8 cellular contexts compared by ENCODE assay signal in genomic region chr10:132420469-132421376, GRCh38. TPM values are rescaled to one million over a fixed set of nuclear protein-coding genes. Genes with fewer than 3 reads are reported as not detected.
DNase-seq lines count a peak whose midpoint lies in the region; ATAC-seq and TF ChIP-seq lines count a peak whose summit lies in the region.

No MANE protein-coding gene starts in this region.

- H3K79me2 ChIP-seq in Karpas-422 (ENCODE audit: low read length): no peaks in the 10 kb centered on the region

- TF ChIP-seq CTCF in neutrophil (IDR thresholded peaks at IDR 0.05): no peak

- H3K4me1 ChIP-seq in Karpas-422 (ENCODE audit: low read length) (peaks cover 57% of the 10 kb centered on the region), neutrophil (ENCODE audit: control insufficient read depth in 1 of 2, insufficient read depth in 1 of 2, low read depth in 1 of 2, low read length in 1 of 2) (peaks cover 66 to 70% of the 10 kb centered on the region in 2 experiments)

- no peaks in the 10 kb centered on the region for H3K9me3 ChIP-seq in Karpas-422 (ENCODE audit: low read length)
- no peaks in the 10 kb centered on the region for H3K9me3 ChIP-seq in neutrophil

- H3K9ac ChIP-seq in Karpas-422 (ENCODE audit: low read length): peak overlapping the region; percentile 55; the same call in 1 of the 2 replicates

- H3K27me3 ChIP-seq in Karpas-422 (ENCODE audit: low read length) (no peaks in the 10 kb centered on the region), neutrophil (no peaks in the 10 kb centered on the region)

- H3K27ac ChIP-seq in Karpas-422 (ENCODE audit: low read length) (peak overlapping the region; percentile 66), caudate nucleus (ENCODE audit: low read depth, low read length) (peak overlapping the region; percentile 91), neutrophil (peak overlapping the region; percentile 91)

- no peak for DNase-seq in Karpas-422
- DNase-seq in caudate nucleus (lab: John Stamatoyannopoulos, UW): peak in 1 of 61 donors; percentile 41
- DNase-seq in NCI-H524 treated with DMSO at 0.1 percent for 48 hours (lab: John Stamatoyannopoulos, UW): no peak
- no peak for DNase-seq in NCI-H748 (lab: John Stamatoyannopoulos, UW; ENCODE audit: unreplicated experiment)

- H4K20me1 ChIP-seq in Karpas-422 (ENCODE audit: insufficient read depth, low read depth, low read length): no peaks in the 10 kb centered on the region; the same call in 1 of the 2 replicates

- ATAC-seq in GM21360 (IDR thresholded peaks at IDR 0.05; ENCODE audit: unreplicated experiment): peak; percentile 7
- no peak for ATAC-seq in GM21515 (IDR thresholded peaks at IDR 0.05; ENCODE audit: unreplicated experiment)
- ATAC-seq in HG03565 (IDR thresholded peaks at IDR 0.05; ENCODE audit: unreplicated experiment): no peak

- H3K9me2 ChIP-seq in Karpas-422 (replicated peaks; ENCODE audit: insufficient read depth, low read length): no peaks in the 10 kb centered on the region

- H2AFZ ChIP-seq in Karpas-422 (ENCODE audit: low read length): no peak overlapping the region

- peak overlapping the region; percentile 53 for H3K4me2 ChIP-seq in Karpas-422 (ENCODE audit: low read depth, low read length, poor library complexity, severe bottlenecking)

- no peaks in the 10 kb centered on the region for H3K36me3 ChIP-seq in Karpas-422 (ENCODE audit: insufficient read depth, low read length)
- H3K36me3 ChIP-seq in neutrophil: no peaks in the 10 kb centered on the region

- H3K4me3 ChIP-seq in Karpas-422 (ENCODE audit: low read length) (no peak overlapping the region), neutrophil (ENCODE audit: low read depth in 1 of 2, low read length in 1 of 2) (peak overlapping the region; percentile 43 to 63)

RNA-seq across cellular contexts. Expression of gene PWWP2B, which starts 23.7 kb away (rescaled TPM):
- 1.4 and 3.7 TPM in 2 replicates for total RNA-seq in Karpas-422 (2014; rRNA removed; shearing (Covaris generic); ENCODE audit: low replicate concordance)
